In genomic region chr2:208366215-208367132, GRCh38 we compare ENCODE assay signal across 1 cellular context.
TF ChIP-seq lines count a peak whose summit lies in the region.

No MANE protein-coding gene starts in this region.

TF ChIP-seq in GM12878, 131 proteins besides CTCF, POLR2A, EP300 and RAD21 (continued from another document):
- TF ChIP-seq, protein P1, sequence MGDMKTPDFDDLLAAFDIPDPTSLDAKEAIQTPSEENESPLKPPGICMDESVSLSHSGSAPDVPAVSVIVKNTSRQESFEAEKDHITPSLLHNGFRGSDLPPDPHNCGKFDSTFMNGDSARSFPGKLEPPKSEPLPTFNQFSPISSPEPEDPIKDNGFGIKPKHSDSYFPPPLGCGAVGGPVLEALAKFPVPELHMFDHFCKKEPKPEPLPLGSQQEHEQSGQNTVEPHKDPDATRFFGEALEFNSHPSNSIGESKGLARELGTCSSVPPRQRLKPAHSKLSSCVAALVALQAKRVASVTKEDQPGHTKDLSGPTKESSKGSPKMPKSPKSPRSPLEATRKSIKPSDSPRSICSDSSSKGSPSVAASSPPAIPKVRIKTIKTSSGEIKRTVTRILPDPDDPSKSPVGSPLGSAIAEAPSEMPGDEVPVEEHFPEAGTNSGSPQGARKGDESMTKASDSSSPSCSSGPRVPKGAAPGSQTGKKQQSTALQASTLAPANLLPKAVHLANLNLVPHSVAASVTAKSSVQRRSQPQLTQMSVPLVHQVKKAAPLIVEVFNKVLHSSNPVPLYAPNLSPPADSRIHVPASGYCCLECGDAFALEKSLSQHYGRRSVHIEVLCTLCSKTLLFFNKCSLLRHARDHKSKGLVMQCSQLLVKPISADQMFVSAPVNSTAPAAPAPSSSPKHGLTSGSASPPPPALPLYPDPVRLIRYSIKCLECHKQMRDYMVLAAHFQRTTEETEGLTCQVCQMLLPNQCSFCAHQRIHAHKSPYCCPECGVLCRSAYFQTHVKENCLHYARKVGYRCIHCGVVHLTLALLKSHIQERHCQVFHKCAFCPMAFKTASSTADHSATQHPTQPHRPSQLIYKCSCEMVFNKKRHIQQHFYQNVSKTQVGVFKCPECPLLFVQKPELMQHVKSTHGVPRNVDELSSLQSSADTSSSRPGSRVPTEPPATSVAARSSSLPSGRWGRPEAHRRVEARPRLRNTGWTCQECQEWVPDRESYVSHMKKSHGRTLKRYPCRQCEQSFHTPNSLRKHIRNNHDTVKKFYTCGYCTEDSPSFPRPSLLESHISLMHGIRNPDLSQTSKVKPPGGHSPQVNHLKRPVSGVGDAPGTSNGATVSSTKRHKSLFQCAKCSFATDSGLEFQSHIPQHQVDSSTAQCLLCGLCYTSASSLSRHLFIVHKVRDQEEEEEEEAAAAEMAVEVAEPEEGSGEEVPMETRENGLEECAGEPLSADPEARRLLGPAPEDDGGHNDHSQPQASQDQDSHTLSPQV (IDR thresholded peaks at IDR 0.05), result no peak
- TF ChIP-seq GABPA (IDR thresholded peaks at IDR 0.05; ENCODE audit: low read depth) (no peak), IKZF2 (IDR thresholded peaks at IDR 0.05) (0 out of 4 replicates have a peak, but pooled peaks of 1 of the 2 experiments have one; percentile 13), ASH2L (IDR thresholded peaks at IDR 0.05; ENCODE audit: borderline replicate concordance, low read depth) (no peak), NR2F1 (conservative IDR thresholded peaks at IDR 0.05) (no peak), MXI1 (IDR thresholded peaks at IDR 0.05; ENCODE audit: low read depth, low read length) (no peak), POU2F2 (IDR thresholded peaks at IDR 0.05; ENCODE audit: borderline replicate concordance, low read depth, low read length) (peak; percentile 41; the same call in 1 of the 3 replicates), CREB1 (IDR thresholded peaks at IDR 0.05; ENCODE audit: low read depth) (peak; percentile 78), RFX5 (IDR thresholded peaks at IDR 0.05; ENCODE audit: low read depth, low read length) (peak; percentile 92), POLR2AphosphoS5 (IDR thresholded peaks at IDR 0.05; ENCODE audit: low read length) (no peak), KDM1A (IDR thresholded peaks at IDR 0.05; ENCODE audit: borderline replicate concordance) (no peak), E2F8 (IDR thresholded peaks at IDR 0.05; ENCODE audit: low read depth, partially characterized antibody) (no peak), NRF1 (conservative IDR thresholded peaks at IDR 0.05; ENCODE audit: low read depth, low read length) (no peak), TBL1XR1 (IDR thresholded peaks at IDR 0.05; ENCODE audit: low read depth, low read length) (no peak), GATAD2B (conservative IDR thresholded peaks at IDR 0.05; ENCODE audit: low read depth) (no peak), EED (IDR thresholded peaks at IDR 0.05; ENCODE audit: low read depth) (no peak), DPF2 (IDR thresholded peaks at IDR 0.05) (no peak), BHLHE40 (IDR thresholded peaks at IDR 0.05; ENCODE audit: borderline replicate concordance in 1 of 2, low read depth in 2 of 2, low read length in 1 of 2) (no peak), SMARCA5 (IDR thresholded peaks at IDR 0.05) (no peak), JUND (IDR thresholded peaks at IDR 0.05; ENCODE audit: low read depth, low read length) (no peak), SPI1 (IDR thresholded peaks at IDR 0.05; ENCODE audit: borderline replicate concordance, insufficient read depth, low read depth, low read length) (peak; percentile 73; the same call in 1 of the 2 replicates), SUPT20H (IDR thresholded peaks at IDR 0.05; ENCODE audit: borderline replicate concordance, control insufficient read depth, low read depth, low read length) (no peak), WRNIP1 (IDR thresholded peaks at IDR 0.05; ENCODE audit: borderline replicate concordance, low read depth, low read length) (no peak), NBN (IDR thresholded peaks at IDR 0.05) (no peak), BCL11A (IDR thresholded peaks at IDR 0.05; ENCODE audit: low read depth, low read length) (no peak)
- TF ChIP-seq, protein P2, sequence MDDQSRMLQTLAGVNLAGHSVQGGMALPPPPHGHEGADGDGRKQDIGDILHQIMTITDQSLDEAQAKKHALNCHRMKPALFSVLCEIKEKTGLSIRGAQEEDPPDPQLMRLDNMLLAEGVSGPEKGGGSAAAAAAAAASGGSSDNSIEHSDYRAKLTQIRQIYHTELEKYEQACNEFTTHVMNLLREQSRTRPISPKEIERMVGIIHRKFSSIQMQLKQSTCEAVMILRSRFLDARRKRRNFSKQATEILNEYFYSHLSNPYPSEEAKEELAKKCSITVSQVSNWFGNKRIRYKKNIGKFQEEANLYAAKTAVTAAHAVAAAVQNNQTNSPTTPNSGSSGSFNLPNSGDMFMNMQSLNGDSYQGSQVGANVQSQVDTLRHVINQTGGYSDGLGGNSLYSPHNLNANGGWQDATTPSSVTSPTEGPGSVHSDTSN (IDR thresholded peaks at IDR 0.05; ENCODE audit: insufficient replicate concordance, low read depth, low read length), result peak; percentile 68
- TF ChIP-seq, protein P3, sequence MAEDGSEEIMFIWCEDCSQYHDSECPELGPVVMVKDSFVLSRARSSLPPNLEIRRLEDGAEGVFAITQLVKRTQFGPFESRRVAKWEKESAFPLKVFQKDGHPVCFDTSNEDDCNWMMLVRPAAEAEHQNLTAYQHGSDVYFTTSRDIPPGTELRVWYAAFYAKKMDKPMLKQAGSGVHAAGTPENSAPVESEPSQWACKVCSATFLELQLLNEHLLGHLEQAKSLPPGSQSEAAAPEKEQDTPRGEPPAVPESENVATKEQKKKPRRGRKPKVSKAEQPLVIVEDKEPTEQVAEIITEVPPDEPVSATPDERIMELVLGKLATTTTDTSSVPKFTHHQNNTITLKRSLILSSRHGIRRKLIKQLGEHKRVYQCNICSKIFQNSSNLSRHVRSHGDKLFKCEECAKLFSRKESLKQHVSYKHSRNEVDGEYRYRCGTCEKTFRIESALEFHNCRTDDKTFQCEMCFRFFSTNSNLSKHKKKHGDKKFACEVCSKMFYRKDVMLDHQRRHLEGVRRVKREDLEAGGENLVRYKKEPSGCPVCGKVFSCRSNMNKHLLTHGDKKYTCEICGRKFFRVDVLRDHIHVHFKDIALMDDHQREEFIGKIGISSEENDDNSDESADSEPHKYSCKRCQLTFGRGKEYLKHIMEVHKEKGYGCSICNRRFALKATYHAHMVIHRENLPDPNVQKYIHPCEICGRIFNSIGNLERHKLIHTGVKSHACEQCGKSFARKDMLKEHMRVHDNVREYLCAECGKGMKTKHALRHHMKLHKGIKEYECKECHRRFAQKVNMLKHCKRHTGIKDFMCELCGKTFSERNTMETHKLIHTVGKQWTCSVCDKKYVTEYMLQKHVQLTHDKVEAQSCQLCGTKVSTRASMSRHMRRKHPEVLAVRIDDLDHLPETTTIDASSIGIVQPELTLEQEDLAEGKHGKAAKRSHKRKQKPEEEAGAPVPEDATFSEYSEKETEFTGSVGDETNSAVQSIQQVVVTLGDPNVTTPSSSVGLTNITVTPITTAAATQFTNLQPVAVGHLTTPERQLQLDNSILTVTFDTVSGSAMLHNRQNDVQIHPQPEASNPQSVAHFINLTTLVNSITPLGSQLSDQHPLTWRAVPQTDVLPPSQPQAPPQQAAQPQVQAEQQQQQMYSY (CRISPR knock-in tag; IDR thresholded peaks at IDR 0.05), result no peak
- TF ChIP-seq, protein P4, sequence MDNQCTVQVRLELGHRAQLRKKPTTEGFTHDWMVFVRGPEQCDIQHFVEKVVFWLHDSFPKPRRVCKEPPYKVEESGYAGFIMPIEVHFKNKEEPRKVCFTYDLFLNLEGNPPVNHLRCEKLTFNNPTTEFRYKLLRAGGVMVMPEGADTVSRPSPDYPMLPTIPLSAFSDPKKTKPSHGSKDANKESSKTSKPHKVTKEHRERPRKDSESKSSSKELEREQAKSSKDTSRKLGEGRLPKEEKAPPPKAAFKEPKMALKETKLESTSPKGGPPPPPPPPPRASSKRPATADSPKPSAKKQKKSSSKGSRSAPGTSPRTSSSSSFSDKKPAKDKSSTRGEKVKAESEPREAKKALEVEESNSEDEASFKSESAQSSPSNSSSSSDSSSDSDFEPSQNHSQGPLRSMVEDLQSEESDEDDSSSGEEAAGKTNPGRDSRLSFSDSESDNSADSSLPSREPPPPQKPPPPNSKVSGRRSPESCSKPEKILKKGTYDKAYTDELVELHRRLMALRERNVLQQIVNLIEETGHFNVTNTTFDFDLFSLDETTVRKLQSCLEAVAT (IDR thresholded peaks at IDR 0.05), result no peak
- TF ChIP-seq, protein P5, sequence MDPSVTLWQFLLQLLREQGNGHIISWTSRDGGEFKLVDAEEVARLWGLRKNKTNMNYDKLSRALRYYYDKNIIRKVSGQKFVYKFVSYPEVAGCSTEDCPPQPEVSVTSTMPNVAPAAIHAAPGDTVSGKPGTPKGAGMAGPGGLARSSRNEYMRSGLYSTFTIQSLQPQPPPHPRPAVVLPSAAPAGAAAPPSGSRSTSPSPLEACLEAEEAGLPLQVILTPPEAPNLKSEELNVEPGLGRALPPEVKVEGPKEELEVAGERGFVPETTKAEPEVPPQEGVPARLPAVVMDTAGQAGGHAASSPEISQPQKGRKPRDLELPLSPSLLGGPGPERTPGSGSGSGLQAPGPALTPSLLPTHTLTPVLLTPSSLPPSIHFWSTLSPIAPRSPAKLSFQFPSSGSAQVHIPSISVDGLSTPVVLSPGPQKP (IDR thresholded peaks at IDR 0.05; ENCODE audit: low read depth, low read length), result no peak
- TF ChIP-seq, protein P6, sequence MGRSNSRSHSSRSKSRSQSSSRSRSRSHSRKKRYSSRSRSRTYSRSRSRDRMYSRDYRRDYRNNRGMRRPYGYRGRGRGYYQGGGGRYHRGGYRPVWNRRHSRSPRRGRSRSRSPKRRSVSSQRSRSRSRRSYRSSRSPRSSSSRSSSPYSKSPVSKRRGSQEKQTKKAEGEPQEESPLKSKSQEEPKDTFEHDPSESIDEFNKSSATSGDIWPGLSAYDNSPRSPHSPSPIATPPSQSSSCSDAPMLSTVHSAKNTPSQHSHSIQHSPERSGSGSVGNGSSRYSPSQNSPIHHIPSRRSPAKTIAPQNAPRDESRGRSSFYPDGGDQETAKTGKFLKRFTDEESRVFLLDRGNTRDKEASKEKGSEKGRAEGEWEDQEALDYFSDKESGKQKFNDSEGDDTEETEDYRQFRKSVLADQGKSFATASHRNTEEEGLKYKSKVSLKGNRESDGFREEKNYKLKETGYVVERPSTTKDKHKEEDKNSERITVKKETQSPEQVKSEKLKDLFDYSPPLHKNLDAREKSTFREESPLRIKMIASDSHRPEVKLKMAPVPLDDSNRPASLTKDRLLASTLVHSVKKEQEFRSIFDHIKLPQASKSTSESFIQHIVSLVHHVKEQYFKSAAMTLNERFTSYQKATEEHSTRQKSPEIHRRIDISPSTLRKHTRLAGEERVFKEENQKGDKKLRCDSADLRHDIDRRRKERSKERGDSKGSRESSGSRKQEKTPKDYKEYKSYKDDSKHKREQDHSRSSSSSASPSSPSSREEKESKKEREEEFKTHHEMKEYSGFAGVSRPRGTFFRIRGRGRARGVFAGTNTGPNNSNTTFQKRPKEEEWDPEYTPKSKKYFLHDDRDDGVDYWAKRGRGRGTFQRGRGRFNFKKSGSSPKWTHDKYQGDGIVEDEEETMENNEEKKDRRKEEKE (IDR thresholded peaks at IDR 0.05), result no peak
- TF ChIP-seq, protein P7, sequence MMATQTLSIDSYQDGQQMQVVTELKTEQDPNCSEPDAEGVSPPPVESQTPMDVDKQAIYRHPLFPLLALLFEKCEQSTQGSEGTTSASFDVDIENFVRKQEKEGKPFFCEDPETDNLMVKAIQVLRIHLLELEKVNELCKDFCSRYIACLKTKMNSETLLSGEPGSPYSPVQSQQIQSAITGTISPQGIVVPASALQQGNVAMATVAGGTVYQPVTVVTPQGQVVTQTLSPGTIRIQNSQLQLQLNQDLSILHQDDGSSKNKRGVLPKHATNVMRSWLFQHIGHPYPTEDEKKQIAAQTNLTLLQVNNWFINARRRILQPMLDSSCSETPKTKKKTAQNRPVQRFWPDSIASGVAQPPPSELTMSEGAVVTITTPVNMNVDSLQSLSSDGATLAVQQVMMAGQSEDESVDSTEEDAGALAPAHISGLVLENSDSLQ (IDR thresholded peaks at IDR 0.05), result peak; percentile 90
